1 cellular context compared by ENCODE assay signal in genomic region chr17:38885728-38886642, GRCh38.
TF ChIP-seq lines count a peak whose summit lies in the region.

No MANE protein-coding gene starts in this region.

TF ChIP-seq in GM23338, 12 proteins besides CTCF, POLR2A, EP300 and RAD21 (continued from another document):
- TF ChIP-seq REST (IDR thresholded peaks at IDR 0.05; ENCODE audit: unreplicated experiment) (no peak), POLR2AphosphoS5 (IDR thresholded peaks at IDR 0.05; ENCODE audit: low read depth) (no peak), STAT1 (IDR thresholded peaks at IDR 0.05; ENCODE audit: unreplicated experiment) (no peak), ZNF331 (CRISPR knock-in tag; IDR thresholded peaks at IDR 0.05; ENCODE audit: low read depth) (no peak), EZH2phosphoT487 (IDR thresholded peaks at IDR 0.05; ENCODE audit: unreplicated experiment) (no peak), EZH2 (IDR thresholded peaks at IDR 0.05; ENCODE audit: low read depth, unreplicated experiment) (no peak)
- TF ChIP-seq, protein P1, sequence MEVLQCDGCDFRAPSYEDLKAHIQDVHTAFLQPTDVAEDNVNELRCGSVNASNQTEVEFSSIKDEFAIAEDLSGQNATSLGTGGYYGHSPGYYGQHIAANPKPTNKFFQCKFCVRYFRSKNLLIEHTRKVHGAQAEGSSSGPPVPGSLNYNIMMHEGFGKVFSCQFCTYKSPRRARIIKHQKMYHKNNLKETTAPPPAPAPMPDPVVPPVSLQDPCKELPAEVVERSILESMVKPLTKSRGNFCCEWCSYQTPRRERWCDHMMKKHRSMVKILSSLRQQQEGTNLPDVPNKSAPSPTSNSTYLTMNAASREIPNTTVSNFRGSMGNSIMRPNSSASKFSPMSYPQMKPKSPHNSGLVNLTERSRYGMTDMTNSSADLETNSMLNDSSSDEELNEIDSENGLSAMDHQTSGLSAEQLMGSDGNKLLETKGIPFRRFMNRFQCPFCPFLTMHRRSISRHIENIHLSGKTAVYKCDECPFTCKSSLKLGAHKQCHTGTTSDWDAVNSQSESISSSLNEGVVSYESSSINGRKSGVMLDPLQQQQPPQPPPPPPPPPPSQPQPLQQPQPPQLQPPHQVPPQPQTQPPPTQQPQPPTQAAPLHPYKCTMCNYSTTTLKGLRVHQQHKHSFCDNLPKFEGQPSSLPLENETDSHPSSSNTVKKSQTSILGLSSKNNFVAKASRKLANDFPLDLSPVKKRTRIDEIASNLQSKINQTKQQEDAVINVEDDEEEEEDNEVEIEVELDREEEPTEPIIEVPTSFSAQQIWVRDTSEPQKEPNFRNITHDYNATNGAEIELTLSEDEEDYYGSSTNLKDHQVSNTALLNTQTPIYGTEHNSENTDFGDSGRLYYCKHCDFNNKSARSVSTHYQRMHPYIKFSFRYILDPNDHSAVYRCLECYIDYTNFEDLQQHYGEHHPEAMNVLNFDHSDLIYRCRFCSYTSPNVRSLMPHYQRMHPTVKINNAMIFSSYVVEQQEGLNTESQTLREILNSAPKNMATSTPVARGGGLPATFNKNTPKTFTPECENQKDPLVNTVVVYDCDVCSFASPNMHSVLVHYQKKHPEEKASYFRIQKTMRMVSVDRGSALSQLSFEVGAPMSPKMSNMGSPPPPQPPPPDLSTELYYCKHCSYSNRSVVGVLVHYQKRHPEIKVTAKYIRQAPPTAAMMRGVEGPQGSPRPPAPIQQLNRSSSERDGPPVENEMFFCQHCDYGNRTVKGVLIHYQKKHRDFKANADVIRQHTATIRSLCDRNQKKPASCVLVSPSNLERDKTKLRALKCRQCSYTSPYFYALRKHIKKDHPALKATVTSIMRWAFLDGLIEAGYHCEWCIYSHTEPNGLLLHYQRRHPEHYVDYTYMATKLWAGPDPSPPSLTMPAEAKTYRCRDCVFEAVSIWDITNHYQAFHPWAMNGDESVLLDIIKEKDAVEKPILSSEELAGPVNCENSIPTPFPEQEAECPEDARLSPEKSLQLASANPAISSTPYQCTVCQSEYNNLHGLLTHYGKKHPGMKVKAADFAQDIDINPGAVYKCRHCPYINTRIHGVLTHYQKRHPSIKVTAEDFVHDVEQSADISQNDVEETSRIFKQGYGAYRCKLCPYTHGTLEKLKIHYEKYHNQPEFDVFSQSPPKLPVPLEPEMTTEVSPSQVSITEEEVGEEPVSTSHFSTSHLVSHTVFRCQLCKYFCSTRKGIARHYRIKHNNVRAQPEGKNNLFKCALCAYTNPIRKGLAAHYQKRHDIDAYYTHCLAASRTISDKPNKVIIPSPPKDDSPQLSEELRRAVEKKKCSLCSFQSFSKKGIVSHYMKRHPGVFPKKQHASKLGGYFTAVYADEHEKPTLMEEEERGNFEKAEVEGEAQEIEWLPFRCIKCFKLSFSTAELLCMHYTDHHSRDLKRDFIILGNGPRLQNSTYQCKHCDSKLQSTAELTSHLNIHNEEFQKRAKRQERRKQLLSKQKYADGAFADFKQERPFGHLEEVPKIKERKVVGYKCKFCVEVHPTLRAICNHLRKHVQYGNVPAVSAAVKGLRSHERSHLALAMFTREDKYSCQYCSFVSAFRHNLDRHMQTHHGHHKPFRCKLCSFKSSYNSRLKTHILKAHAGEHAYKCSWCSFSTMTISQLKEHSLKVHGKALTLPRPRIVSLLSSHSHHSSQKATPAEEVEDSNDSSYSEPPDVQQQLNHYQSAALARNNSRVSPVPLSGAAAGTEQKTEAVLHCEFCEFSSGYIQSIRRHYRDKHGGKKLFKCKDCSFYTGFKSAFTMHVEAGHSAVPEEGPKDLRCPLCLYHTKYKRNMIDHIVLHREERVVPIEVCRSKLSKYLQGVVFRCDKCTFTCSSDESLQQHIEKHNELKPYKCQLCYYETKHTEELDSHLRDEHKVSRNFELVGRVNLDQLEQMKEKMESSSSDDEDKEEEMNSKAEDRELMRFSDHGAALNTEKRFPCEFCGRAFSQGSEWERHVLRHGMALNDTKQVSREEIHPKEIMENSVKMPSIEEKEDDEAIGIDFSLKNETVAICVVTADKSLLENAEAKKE (CRISPR knock-in tag; IDR thresholded peaks at IDR 0.05), result no peak
